14 cellular contexts compared by ENCODE assay signal in the genomic region with DNA sequence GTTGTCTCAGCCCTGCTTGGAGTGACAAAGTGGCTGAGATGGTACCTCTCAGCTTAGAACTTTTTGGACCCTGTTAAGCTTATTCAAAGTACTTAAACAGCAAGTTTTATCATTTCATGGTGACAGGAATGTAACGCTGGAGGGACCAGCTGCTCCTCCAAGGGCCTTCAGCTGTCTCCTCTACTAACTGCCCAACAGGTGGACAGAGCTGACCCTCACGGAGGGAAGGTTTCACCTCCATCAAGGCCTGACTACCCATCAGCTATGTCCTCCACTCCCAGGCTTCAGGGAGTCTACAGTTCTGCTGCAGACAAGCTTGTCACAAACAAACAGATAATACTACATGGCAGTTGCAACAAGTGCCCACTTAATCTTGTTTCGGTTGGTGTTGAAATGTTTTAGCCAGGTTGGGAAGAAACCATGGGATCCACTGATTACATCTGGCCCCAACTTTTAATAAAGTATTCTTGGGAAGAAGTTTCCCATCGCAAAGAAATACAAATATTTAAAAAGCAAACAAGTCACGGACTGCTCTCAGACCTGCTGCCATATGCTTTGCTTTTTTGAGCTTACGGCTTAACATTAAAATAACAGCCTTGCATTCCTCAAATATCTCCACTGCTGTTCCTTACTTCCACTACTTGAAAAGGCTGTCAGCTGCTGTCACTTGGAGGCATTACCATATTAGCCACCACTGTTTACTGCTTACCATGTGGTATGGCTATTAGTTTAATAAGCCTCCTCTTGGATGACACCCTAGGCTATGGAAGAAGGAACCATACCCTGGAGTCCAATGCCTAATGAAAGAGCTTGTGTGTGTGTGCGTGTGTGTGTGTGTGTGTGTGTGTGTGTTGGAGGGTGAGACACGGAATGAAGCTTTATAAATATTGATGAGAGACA.
A peak's percentile ranks its signal among the peaks of the same experiment; 100 is the strongest.
DNase-seq lines count a peak whose midpoint lies in the region; ATAC-seq, FAIRE-seq and TF ChIP-seq lines count a peak whose summit lies in the region.
"Had no signal": no experiment of that assay in that cellular context is flagged by ENCODE, and none has a peak within 500 bp of the region (broad histone marks: within the 10 kb centered on the region; RNA-seq: fewer than 3 reads in every experiment).

No MANE protein-coding gene starts in this region.

- POLR2A ChIA-PET in CD4-positive, alpha-beta T cell (lab: Charles Lee) = no interaction called here

- no peak for FAIRE-seq in GM12891 (lab: Jason Lieb, UNC)
- FAIRE-seq: endothelial cell of umbilical vein had no signal

- TF ChIP-seq CTCF in chondrocyte (IDR thresholded peaks at IDR 0.05) (no peak), hepatocyte (IDR thresholded peaks at IDR 0.05; ENCODE audit: poor library complexity) (no peak), psoas muscle (IDR thresholded peaks at IDR 0.05) (no peak)
- no peak for TF ChIP-seq CTCF in CD4-positive, alpha-beta T cell (IDR thresholded peaks at IDR 0.05)

- H3K4me1 Mint-ChIP-seq in chondrocyte (ENCODE audit: low read depth) = peaks cover 32% of the 10 kb centered on the region
- H3K4me1 Mint-ChIP-seq in CD4-positive, alpha-beta T cell (ENCODE audit: low read depth) = no peaks in the 10 kb centered on the region
- H3K4me1 Mint-ChIP-seq: activated CD4-positive, alpha-beta T cell treated with anti-CD3 and anti-CD28 coated beads for 36 hours had no signal

- ATAC-seq in psoas muscle = no peak
- no peak for ATAC-seq in GM19455 (IDR thresholded peaks at IDR 0.05; ENCODE audit: unreplicated experiment)
- ATAC-seq in CD4-positive, alpha-beta T cell (ENCODE audit: poor library complexity) = no peak
- ATAC-seq: activated CD4-positive, alpha-beta T cell treated with anti-CD3 and anti-CD28 coated beads for 36 hours had no signal

- H3K4me2 ChIP-seq in hepatocyte = peak overlapping the region; percentile 51

- DNase-seq in EH (ENCODE audit: low read depth) = peak; percentile 72
- DNase-seq in chondrocyte (ENCODE audit: low spot score) = no peak
- DNase-seq in hepatocyte (ENCODE audit: low spot score) = no peak
- DNase-seq in psoas muscle = no peak
- DNase-seq in activated CD4-positive, CD25-positive, alpha-beta regulatory T cell (lab: John Stamatoyannopoulos, UW) = no peak
- no peak for DNase-seq in GM12891 (ENCODE audit: insufficient read length, low spot score)
- no peak for DNase-seq in CD4-positive, alpha-beta T cell
- DNase-seq: activated CD4-positive, alpha-beta T cell treated with anti-CD3 and anti-CD28 coated beads for 36 hours; activated T-cell treated with anti-CD3 and anti-CD28 coated beads, Interleukin-2, amount 50 U/mL, for 48 hours; mucosa of descending colon; T-helper 1 cell; upper lobe of left lung had no signal

- whole genome bisulfite sequencing in hepatocyte (ENCODE audit: low lambda C conversion rate, missing lambda C conversion rate) = 55% methylated on average over 8 of the region's 8 CpGs
- 40 to 48% (median 43%) methylated on average over 8 of the region's 8 CpGs for WGBS in psoas muscle, 3 donors

- H3K4me3 Mint-ChIP-seq in chondrocyte (ENCODE audit: unreplicated experiment) = peak overlapping the region; percentile 16
- H3K4me3 Mint-ChIP-seq in CD4-positive, alpha-beta T cell = no peak overlapping the region
- H3K4me3 Mint-ChIP-seq: activated CD4-positive, alpha-beta T cell treated with anti-CD3 and anti-CD28 coated beads for 36 hours had no signal

- H3K27me3 Mint-ChIP-seq in chondrocyte (ENCODE audit: low read depth) = no peaks in the 10 kb centered on the region
- no peaks in the 10 kb centered on the region for H3K27me3 Mint-ChIP-seq in CD4-positive, alpha-beta T cell
- H3K27me3 Mint-ChIP-seq: activated CD4-positive, alpha-beta T cell treated with anti-CD3 and anti-CD28 coated beads for 36 hours had no signal

- H3K27me3 ChIP-seq in hepatocyte (no peaks in the 10 kb centered on the region), psoas muscle (ENCODE audit: insufficient read depth in 3 of 3, low read length in 2 of 3) (no peaks in the 10 kb centered on the region)
- H3K27me3 ChIP-seq in CD4-positive, alpha-beta T cell (ENCODE audit: control insufficient read depth, insufficient read depth, low read length) = no peaks in the 10 kb centered on the region
- H3K27me3 ChIP-seq: upper lobe of left lung had no signal

- no peaks in the 10 kb centered on the region for H3K9me2 ChIP-seq in hepatocyte (replicated peaks; ENCODE audit: insufficient read depth)

- H3K27ac ChIP-seq in hepatocyte (peak overlapping the region; percentile 64), psoas muscle (peak overlapping the region; percentile 59)
- H3K27ac ChIP-seq in CD4-positive, alpha-beta T cell (ENCODE audit: low read depth, low read length) = no peak overlapping the region

- no peaks in the 10 kb centered on the region for H3K9me3 ChIP-seq in hepatocyte (ENCODE audit: low read depth)
- H3K9me3 ChIP-seq in psoas muscle = no peaks in the 10 kb centered on the region
- H3K9me3 ChIP-seq in CD4-positive, alpha-beta T cell (ENCODE audit: control insufficient read depth, low read length) = no peaks in the 10 kb centered on the region
- H3K9me3 ChIP-seq: mucosa of descending colon, upper lobe of left lung had no signal

- no peaks in the 10 kb centered on the region for H3K79me2 ChIP-seq in hepatocyte

- H2AFZ ChIP-seq in hepatocyte = no peak overlapping the region

- no peak for TF ChIP-seq POLR2A in GM12891 (IDR thresholded peaks at IDR 0.05; ENCODE audit: low read depth, low read length)

- H3K27ac Mint-ChIP-seq in chondrocyte (ENCODE audit: unreplicated experiment) = peak overlapping the region; percentile 41
- no peak overlapping the region for H3K27ac Mint-ChIP-seq in CD4-positive, alpha-beta T cell
- H3K27ac Mint-ChIP-seq: activated CD4-positive, alpha-beta T cell treated with anti-CD3 and anti-CD28 coated beads for 36 hours had no signal

- intact Hi-C loops in psoas muscle (cut with DNase I) = no loop called here
- intact Hi-C loops in CD4-positive, alpha-beta T cell (cut with DNase I, micrococcal nuclease) = no loop called here

- H3K9me3 Mint-ChIP-seq in chondrocyte (ENCODE audit: low read depth) = peaks cover 3% of the 10 kb centered on the region
- H3K9me3 Mint-ChIP-seq in CD4-positive, alpha-beta T cell = no peaks in the 10 kb centered on the region

- no peaks in the 10 kb centered on the region for H4K20me1 ChIP-seq in hepatocyte (ENCODE audit: insufficient read depth, poor library complexity, severe bottlenecking)

- CTCF ChIA-PET in CD4-positive, alpha-beta T cell (lab: Charles Lee) = no interaction called here

- H3K4me1 ChIP-seq in hepatocyte (ENCODE audit: insufficient read depth) = peaks cover 19% of the 10 kb centered on the region
- H3K4me1 ChIP-seq in psoas muscle = peaks cover 48% of the 10 kb centered on the region

- peaks cover 12% of the 10 kb centered on the region for H3K36me3 Mint-ChIP-seq in chondrocyte (ENCODE audit: low read depth)
- H3K36me3 Mint-ChIP-seq in CD4-positive, alpha-beta T cell (ENCODE audit: low read depth) = no peaks in the 10 kb centered on the region

- H3K4me3 ChIP-seq in hepatocyte = no peak overlapping the region
- H3K4me3 ChIP-seq in psoas muscle = no peak overlapping the region
- H3K4me3 ChIP-seq: mucosa of descending colon, upper lobe of left lung had no signal

- H3K36me3 ChIP-seq in hepatocyte (replicated peaks; ENCODE audit: insufficient read depth, low read depth) (no peaks in the 10 kb centered on the region), psoas muscle (ENCODE audit: insufficient read depth in 1 of 2, low read depth in 1 of 2) (peaks cover 4 to 15% of the 10 kb centered on the region in 2 donors)

TF ChIP-seq in GM12891, 5 proteins besides CTCF, POLR2A, EP300 and RAD21:
- no peak for TF ChIP-seq POLR2AphosphoS5 (IDR thresholded peaks at IDR 0.05; ENCODE audit: low read depth, low read length)
- TF ChIP-seq PAX5 (IDR thresholded peaks at IDR 0.05; ENCODE audit: insufficient read depth, low read length, severe bottlenecking) = no peak
- TF ChIP-seq SPI1 (IDR thresholded peaks at IDR 0.05; ENCODE audit: low read depth, low read length) = no peak
- no peak for TF ChIP-seq POU2F2 (IDR thresholded peaks at IDR 0.05; ENCODE audit: low read depth, low read length)
- TF ChIP-seq TAF1 (IDR thresholded peaks at IDR 0.05; ENCODE audit: low read depth, low read length) = no peak
